In the genomic region with DNA sequence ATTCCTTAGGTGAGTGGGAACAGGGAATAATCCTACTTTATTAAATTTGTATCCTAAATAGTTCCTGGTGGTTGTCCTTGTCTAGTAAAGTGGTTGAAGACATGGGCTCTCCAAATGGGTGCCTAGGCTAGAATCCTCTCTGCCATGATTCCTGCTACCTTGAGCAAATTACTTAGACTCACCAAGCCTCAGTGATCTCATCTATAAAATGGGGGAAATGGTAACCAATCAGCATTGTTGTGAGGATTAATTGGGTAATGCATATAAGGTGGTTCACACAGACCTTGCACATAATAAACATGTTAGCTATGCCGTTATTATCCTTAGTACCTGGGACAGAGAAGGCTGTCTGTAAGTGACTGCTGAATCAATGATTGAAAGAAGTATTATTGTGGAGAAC, we compare ENCODE assay signal across 21 cellular contexts.
DNase-seq lines count a peak whose midpoint lies in the region; ATAC-seq, FAIRE-seq and TF ChIP-seq lines count a peak whose summit lies in the region.
"Had no signal": no experiment of that assay in that cellular context is flagged by ENCODE, and none has a peak within 500 bp of the region (broad histone marks: within the 10 kb centered on the region; RNA-seq: fewer than 3 reads in every experiment).

No MANE protein-coding gene starts in this region.

- peaks cover 0 to 3% of the 10 kb centered on the region in 2 experiments; a peak in 1 of 5 replicates for H3K27me3 ChIP-seq in HepG2 (ENCODE audit: control insufficient read depth in 1 of 2, insufficient read depth in 2 of 2, low read length in 2 of 2)
- no peaks in the 10 kb centered on the region for H3K27me3 ChIP-seq in right lobe of liver
- no peaks in the 10 kb centered on the region for H3K27me3 ChIP-seq in H1 (replicated peaks in 1 of 4; ENCODE audit: control insufficient read depth in 3 of 4, extremely low read depth in 1 of 4, insufficient read depth in 3 of 4, low read length in 3 of 4)
- no peaks in the 10 kb centered on the region for H3K27me3 ChIP-seq in trophoblast cell (ENCODE audit: insufficient read depth, low read length)

- H4K20me1 ChIP-seq in HepG2 (ENCODE audit: insufficient read depth, low read length) (no peaks in the 10 kb centered on the region), H1 (replicated peaks in 1 of 2; ENCODE audit: control insufficient read depth in 1 of 2, insufficient read depth in 2 of 2, low read length in 2 of 2) (no peaks in the 10 kb centered on the region)

- H4K91ac ChIP-seq in H1 (replicated peaks; ENCODE audit: insufficient read length, low read length) = peak overlapping the region; percentile 15
- H4K91ac ChIP-seq in trophoblast cell (ENCODE audit: low read depth, low read length) = no peak overlapping the region

- H4K5ac ChIP-seq in H1 (ENCODE audit: insufficient read length, low read depth, low read length) = no peak overlapping the region

- H4K12ac ChIP-seq in trophoblast cell (ENCODE audit: low read depth, low read length) = no peak overlapping the region

- H3K18ac ChIP-seq in H1 (ENCODE audit: extremely low read depth, low read length) (no peak overlapping the region), trophoblast cell (ENCODE audit: low read length) (no peak overlapping the region)

- no peak overlapping the region for H2BK15ac ChIP-seq in H1 (ENCODE audit: low read length)

- ATAC-seq in HepG2 = no peak
- ATAC-seq in right lobe of liver = no peak
- ATAC-seq: A549 had no signal

- BruUV-seq in HepG2 (replicated peaks; lab: Mats Ljungman, UMichigan) = no TSS peak

- H2BK20ac ChIP-seq in H1 (ENCODE audit: low read length) = no peak overlapping the region

- no peak overlapping the region for H3K4ac ChIP-seq in H1 (replicated peaks; ENCODE audit: insufficient read length, low read depth, low read length)
- H3K4ac ChIP-seq in trophoblast cell (ENCODE audit: low read depth, low read length) = no peak overlapping the region

- no peak for TF ChIP-seq EP300 in HepG2 (IDR thresholded peaks at IDR 0.05; ENCODE audit: low read depth in 2 of 2, low read length in 2 of 2)
- TF ChIP-seq EP300 in HepG2 (CRISPR knock-in tag; IDR thresholded peaks at IDR 0.05; ENCODE audit: borderline replicate concordance) = no peak
- TF ChIP-seq EP300 in H1 (IDR thresholded peaks at IDR 0.05; ENCODE audit: borderline replicate concordance in 1 of 2, low read depth in 2 of 2, low read length in 2 of 2) = no peak

- H3K36me3 ChIP-seq in HepG2 (replicated peaks in 1 of 2; ENCODE audit: control insufficient read depth in 1 of 2, insufficient read depth in 2 of 2, low read length in 2 of 2) = no peaks in the 10 kb centered on the region
- H3K36me3 ChIP-seq in right lobe of liver = no peaks in the 10 kb centered on the region
- H3K36me3 ChIP-seq in H1 (ENCODE audit: control insufficient read depth in 2 of 4, insufficient read depth in 4 of 4, low read length in 3 of 4) = no peaks in the 10 kb centered on the region
- no peaks in the 10 kb centered on the region for H3K36me3 ChIP-seq in trophoblast cell (ENCODE audit: control insufficient read depth in 1 of 2, insufficient read depth in 2 of 2, low read length in 2 of 2)

- no peaks in the 10 kb centered on the region for H3K23me2 ChIP-seq in H1 (ENCODE audit: low read depth, low read length)

- no peak overlapping the region for H3K4me2 ChIP-seq in HepG2 (ENCODE audit: low read depth, low read length)
- H3K4me2 ChIP-seq in H1 (ENCODE audit: insufficient read depth in 1 of 2, low read depth in 2 of 2, low read length in 2 of 2) = peak overlapping the region in 1 of 2 experiments; percentile 58; a peak in 1 of 4 replicates
- H3K4me2 ChIP-seq in trophoblast cell (ENCODE audit: low read length) = no peak overlapping the region
- H3K4me2 ChIP-seq: A549, KMS-11 had no signal

- DNase-seq in HepG2 (ENCODE audit: low spot score) (no peak), right lobe of liver (no peak), H1 (ENCODE audit: low read depth in 1 of 2, low spot score in 2 of 2) (no peak), trophoblast cell (no peak), NCI-H2081 (lab: John Stamatoyannopoulos, UW) (no peak), DMS153 treated with DMSO at 0.1 percent for 48 hours (lab: John Stamatoyannopoulos, UW; ENCODE audit: unreplicated experiment) (no peak), HPDE6-E6E7 (ENCODE audit: extremely low spot score) (no peak)
- DNase-seq: AML-193; Caco-2; CD4-positive, alpha-beta T cell; DMS79; GDM1; GM23248; H7 had no signal

- CTCF ChIA-PET in HepG2 (lab: Yijun Ruan, JAX; ENCODE audit: low intra/inter-chr PET ratio, low total read pairs) = no interaction called here
- CTCF ChIA-PET in H1 (lab: Charles Lee; ENCODE audit: partially characterized antibody) = interaction anchor here (1.2 to 3.9 kb wide), 2 partner anchors 175 to 533 kb away, joined by 3 to 23 read pairs; no protein-coding TSS in a partner anchor

- FAIRE-seq in HepG2 (lab: Jason Lieb, UNC) (no peak), H1 (lab: Jason Lieb, UNC) (no peak)
- FAIRE-seq: A549, D721Med, GM12892, GM18507 had no signal

- no peak overlapping the region for H2AFZ ChIP-seq in HepG2 (ENCODE audit: low read length)
- no peak overlapping the region for H2AFZ ChIP-seq in H1 (ENCODE audit: low read length)
- H2AFZ ChIP-seq in trophoblast cell (ENCODE audit: insufficient read depth, low read length, poor library complexity) = no peak overlapping the region
- H2AFZ ChIP-seq: GM23248 had no signal

- WGBS in HepG2 (ENCODE audit: low lambda C conversion rate) = 0% methylated on average over 1 of the region's 1 CpG
- WGBS in right lobe of liver (ENCODE audit: insufficient coverage, low coverage, low lambda C conversion rate, missing lambda C conversion rate) = 36% methylated on average over 1 of the region's 1 CpG
- 91% methylated on average over 1 of the region's 1 CpG; no CpG with 5 or more reads in 1 of the 2 experiments for WGBS in H1 (ENCODE audit: extremely low coverage in 1 of 2, insufficient coverage in 1 of 2, insufficient read length in 1 of 2, insufficient replicate concordance in 2 of 2, low coverage in 1 of 2, low lambda C conversion rate in 2 of 2, missing lambda C conversion rate in 1 of 2), 2 experiments
- no CpG with 5 or more reads among the region's 1 CpG for WGBS in trophoblast cell (ENCODE audit: extremely low coverage, insufficient coverage, insufficient read length)

- POLR2A ChIA-PET in HepG2 (lab: Yijun Ruan, JAX) (no interaction called here), H1 (lab: Charles Lee; ENCODE audit: partially characterized antibody) (no interaction called here)

- no peak overlapping the region for H3K14ac ChIP-seq in H1 (ENCODE audit: insufficient read length)
- no peak overlapping the region for H3K14ac ChIP-seq in trophoblast cell (ENCODE audit: low read length)

- intact Hi-C loops in HepG2 (cut with micrococcal nuclease; ENCODE audit: unreplicated experiment) = no loop called here
- intact Hi-C loops in right lobe of liver (cut with DNase I) = no loop called here

- H3K56ac ChIP-seq in H1 (replicated peaks; ENCODE audit: insufficient read length, low read depth, low read length) = no peak overlapping the region

- H3K23ac ChIP-seq in H1 (ENCODE audit: insufficient read length) (no peak overlapping the region), trophoblast cell (ENCODE audit: low read length) (no peak overlapping the region)

- no peaks in the 10 kb centered on the region for H3K79me1 ChIP-seq in H1 (ENCODE audit: low read depth, low read length)
- H3K79me1 ChIP-seq in trophoblast cell (ENCODE audit: low read length) = peaks cover 21% of the 10 kb centered on the region

- no peaks in the 10 kb centered on the region for H3K79me2 ChIP-seq in HepG2 (ENCODE audit: insufficient read depth, low read length)
- H3K79me2 ChIP-seq in H1 (ENCODE audit: control insufficient read depth in 1 of 2, insufficient read depth in 2 of 2, low read length in 2 of 2) = no peaks in the 10 kb centered on the region
- peaks cover 2% of the 10 kb centered on the region for H3K79me2 ChIP-seq in trophoblast cell (ENCODE audit: control insufficient read depth, insufficient read depth, low read length, poor library complexity)

- H3K27ac ChIP-seq in HepG2 (ENCODE audit: extremely low read length, insufficient read depth, low read length) (no peak overlapping the region), right lobe of liver (no peak overlapping the region), H1 (ENCODE audit: low read depth, low read length) (no peak overlapping the region), trophoblast cell (ENCODE audit: low read depth, low read length) (no peak overlapping the region)
- H3K27ac ChIP-seq: 22Rv1, A549, C4-2B, GM23248, KMS-11 had no signal

- TF ChIP-seq CTCF in HepG2 (CRISPR knock-in tag; IDR thresholded peaks at IDR 0.05) (no peak), right lobe of liver (IDR thresholded peaks at IDR 0.05) (no peak), H1 (IDR thresholded peaks at IDR 0.05; ENCODE audit: control extremely low read depth in 1 of 3, insufficient read depth in 1 of 3, low read depth in 1 of 3, low read length in 3 of 3) (no peak)

- H2BK5ac ChIP-seq in H1 (ENCODE audit: low read depth, low read length) = no peak overlapping the region
- H2BK5ac ChIP-seq in trophoblast cell (ENCODE audit: low read depth, low read length, poor library complexity) = peak overlapping the region; percentile 27

- TF ChIP-seq RAD21 in HepG2 (CRISPR knock-in tag; IDR thresholded peaks at IDR 0.05) (no peak), H1 (IDR thresholded peaks at IDR 0.05 in 1 of 2, conservative IDR thresholded peaks at IDR 0.05 in 1 of 2; ENCODE audit: low read depth in 2 of 2, low read length in 2 of 2) (no peak)

- H2BK120ac ChIP-seq in H1 (replicated peaks; ENCODE audit: low read depth, low read length) (no peak overlapping the region), trophoblast cell (ENCODE audit: insufficient read depth, low read length, poor library complexity) (peak overlapping the region; percentile 81)

- 0 out of 2 replicates have a peak, but pooled peaks cover 6% of the 10 kb centered on the region for H3K4me1 ChIP-seq in HepG2 (ENCODE audit: insufficient read depth, low read length)
- H3K4me1 ChIP-seq in right lobe of liver = no peaks in the 10 kb centered on the region
- peaks cover 2 to 9% (median 5%) of the 10 kb centered on the region in 4 experiments; a peak in 5 of 7 replicates for H3K4me1 ChIP-seq in H1 (replicated peaks in 1 of 4; ENCODE audit: control insufficient read depth in 3 of 4, insufficient read depth in 4 of 4, low read length in 3 of 4)
- peaks cover 13 to 17% of the 10 kb centered on the region in 2 experiments for H3K4me1 ChIP-seq in trophoblast cell (ENCODE audit: control insufficient read depth in 1 of 2, insufficient read depth in 2 of 2, low read length in 2 of 2)
- H3K4me1 ChIP-seq: A549, Caco-2 had no signal

- H3K4me3 ChIP-seq in HepG2 (replicated peaks in 1 of 3; ENCODE audit: insufficient read depth in 1 of 3, low read depth in 2 of 3, low read length in 3 of 3) (no peak overlapping the region), right lobe of liver (no peak overlapping the region), H1 (ENCODE audit: extremely low read depth in 1 of 4, insufficient read depth in 2 of 4, low read depth in 3 of 4, low read length in 4 of 4) (no peak overlapping the region), trophoblast cell (ENCODE audit: low read depth, low read length) (no peak overlapping the region)
- H3K4me3 ChIP-seq: A549, GM23248 had no signal

- no peak overlapping the region for H2AK5ac ChIP-seq in H1 (ENCODE audit: low read depth, low read length)
- H2AK5ac ChIP-seq in trophoblast cell (ENCODE audit: low read length) = peak overlapping the region; percentile 69

- TF ChIP-seq POLR2A in HepG2 (IDR thresholded peaks at IDR 0.05; ENCODE audit: insufficient read depth in 1 of 2, low read depth in 2 of 2, low read length in 2 of 2) (no peak), right lobe of liver (IDR thresholded peaks at IDR 0.05) (no peak), H1 (IDR thresholded peaks at IDR 0.05; ENCODE audit: control extremely low read depth in 1 of 2, low read depth in 2 of 2, low read length in 2 of 2) (no peak)

- no peak overlapping the region for H3K9ac ChIP-seq in HepG2 (ENCODE audit: insufficient read depth, low read depth, low read length)
- H3K9ac ChIP-seq in H1 (replicated peaks in 1 of 4; ENCODE audit: extremely low read depth in 1 of 4, low read depth in 3 of 4, low read length in 3 of 4) = no peak overlapping the region
- H3K9ac ChIP-seq in trophoblast cell (ENCODE audit: low read length) = no peak overlapping the region
- H3K9ac ChIP-seq: GM23248, KMS-11 had no signal

- H2BK12ac ChIP-seq in H1 (ENCODE audit: low read depth, low read length) = peak overlapping the region; percentile 1; the same call in 1 of the 2 replicates
- H2BK12ac ChIP-seq in trophoblast cell (ENCODE audit: low read length) = peak overlapping the region; percentile 81

- H4K8ac ChIP-seq in H1 (ENCODE audit: extremely low read depth, insufficient read depth, low read length) = no peak overlapping the region
- no peak overlapping the region for H4K8ac ChIP-seq in trophoblast cell (ENCODE audit: low read depth, low read length)

- H3K9me3 ChIP-seq in HepG2 (ENCODE audit: low read length) (no peaks in the 10 kb centered on the region), right lobe of liver (no peaks in the 10 kb centered on the region), H1 (ENCODE audit: insufficient read depth in 2 of 2, low read depth in 1 of 2, low read length in 1 of 2) (no peaks in the 10 kb centered on the region), trophoblast cell (ENCODE audit: insufficient read depth, low read depth, low read length) (no peaks in the 10 kb centered on the region)
- H3K9me3 ChIP-seq: A549 had no signal

- in situ Hi-C loops in HepG2 (cut with HindIII; ENCODE audit: extremely low pct_ligation_motif_present, low pct_unique_long_range_greater_than_20kb) = no loop called here

Comparison
In these comparisons a context has a peak if more than half of its experiments do, and no peak if none do; other contexts are left out.
1. Of the 41 proteins assayed by ChIP-seq in both HepG2 and H1: peak only in HepG2: none; only in H1: KDM1A; in both: none; in neither: 39; mixed calls (peak in some experiments, not most) for 1.